8 cellular contexts compared by ENCODE assay signal in the genomic region with DNA sequence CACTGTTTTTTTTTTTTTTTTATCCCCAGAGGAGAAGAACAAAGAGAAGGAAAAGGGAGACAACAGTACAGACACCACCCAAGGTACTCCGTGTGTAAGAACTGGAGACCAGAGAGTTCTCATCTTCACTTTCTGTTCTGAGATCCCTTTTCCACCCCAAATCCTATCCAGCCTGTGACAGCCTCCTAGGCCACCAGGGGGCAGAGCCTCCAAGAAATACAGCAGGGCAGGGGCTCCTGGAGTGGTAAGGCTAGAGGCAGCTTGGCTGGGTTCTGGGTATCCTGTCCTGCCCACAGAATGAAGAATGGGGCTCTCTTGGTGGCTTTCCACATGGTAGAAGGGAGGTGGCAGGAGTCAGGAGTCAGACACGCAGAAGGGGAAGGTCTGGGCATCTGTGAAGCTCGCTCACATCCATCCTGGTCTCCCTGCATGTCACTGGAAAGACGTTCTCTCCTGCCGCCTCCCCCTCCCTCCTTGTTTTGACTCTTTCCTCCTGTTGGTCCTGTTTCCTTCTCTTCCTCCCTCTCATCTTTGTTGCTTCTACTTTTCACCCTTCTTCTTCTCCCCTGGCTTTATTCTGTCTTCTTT. TPM values are rescaled to one million over a fixed set of nuclear protein-coding genes. Genes with fewer than 3 reads are reported as not detected.
DNase-seq lines count a peak whose midpoint lies in the region; ATAC-seq and TF ChIP-seq lines count a peak whose summit lies in the region.

No MANE protein-coding gene starts in this region.

- no peak overlapping the region for H3K9ac ChIP-seq in adipocyte (ENCODE audit: low read length)

- ATAC-seq in GM18498 (IDR thresholded peaks at IDR 0.05; ENCODE audit: unreplicated experiment) (no peak), HG03432 (IDR thresholded peaks at IDR 0.05; ENCODE audit: unreplicated experiment) (no peak)

- no peak for TF ChIP-seq EP300 in Ishikawa (IDR thresholded peaks at IDR 0.05; ENCODE audit: borderline replicate concordance)

- H2AFZ ChIP-seq in hepatocyte: no peak overlapping the region

- peaks cover 15% of the 10 kb centered on the region for H3K4me1 ChIP-seq in adipocyte (ENCODE audit: control insufficient read depth, insufficient read depth, low read length)
- no peaks in the 10 kb centered on the region for H3K4me1 ChIP-seq in hepatocyte (ENCODE audit: insufficient read depth)

- 68% methylated on average over 5 of the region's 5 CpGs for WGBS in hepatocyte (ENCODE audit: low lambda C conversion rate, missing lambda C conversion rate)

- H3K4me3 ChIP-seq in adipocyte (ENCODE audit: low read length): no peak overlapping the region
- no peak overlapping the region for H3K4me3 ChIP-seq in hepatocyte

- TF ChIP-seq RAD21 in Ishikawa (IDR thresholded peaks at IDR 0.05; ENCODE audit: low read depth): peak; percentile 69

- H3K36me3 ChIP-seq in adipocyte (ENCODE audit: control insufficient read depth, insufficient read depth, low read length, severe bottlenecking) (peaks cover 21% of the 10 kb centered on the region), hepatocyte (replicated peaks; ENCODE audit: insufficient read depth, low read depth) (no peaks in the 10 kb centered on the region)

- H4K20me1 ChIP-seq in hepatocyte (ENCODE audit: insufficient read depth, poor library complexity, severe bottlenecking): no peaks in the 10 kb centered on the region

- peak; percentile 55 for TF ChIP-seq CTCF in hepatocyte (IDR thresholded peaks at IDR 0.05; ENCODE audit: poor library complexity)

- no peaks in the 10 kb centered on the region for H3K9me2 ChIP-seq in hepatocyte (replicated peaks; ENCODE audit: insufficient read depth)

- H3K79me2 ChIP-seq in hepatocyte: no peaks in the 10 kb centered on the region

- no peak overlapping the region for H3K27ac ChIP-seq in hepatocyte

- no peak overlapping the region for H3K4me2 ChIP-seq in hepatocyte

- H3K27me3 ChIP-seq in adipocyte (replicated peaks; ENCODE audit: control insufficient read depth, insufficient read depth, low read length) (no peaks in the 10 kb centered on the region), hepatocyte (no peaks in the 10 kb centered on the region)

- H3K9me3 ChIP-seq in adipocyte (ENCODE audit: control insufficient read depth, low read length) (no peaks in the 10 kb centered on the region), hepatocyte (ENCODE audit: low read depth) (no peaks in the 10 kb centered on the region)

- DNase-seq in Daoy (ENCODE audit: low read depth) (peak; percentile 60), SW 1271 (lab: John Stamatoyannopoulos, UW) (peak; percentile 43 to 53), adipocyte (ENCODE audit: low read depth) (peak; percentile 71), hepatocyte (ENCODE audit: low spot score) (peak; percentile 64)
- peak; percentile 36 to 48 for DNase-seq in stimulated activated CD4-positive, alpha-beta T cell treated with anti-CD3 and anti-CD28 coated beads, Interleukin-1b, Interleukin-23, amount 100 ng/mL, for 4 hours (ENCODE audit: low read depth in 2 of 2)

TF ChIP-seq in Ishikawa, 13 proteins besides CTCF, POLR2A, EP300 and RAD21:
- TF ChIP-seq CREB1 (IDR thresholded peaks at IDR 0.05; ENCODE audit: low read depth) (no peak), TCF12 (IDR thresholded peaks at IDR 0.05; ENCODE audit: low read depth) (no peak), NFIC (IDR thresholded peaks at IDR 0.05) (no peak), YY1 (IDR thresholded peaks at IDR 0.05; ENCODE audit: low read depth) (no peak), FOXM1 (IDR thresholded peaks at IDR 0.05; ENCODE audit: borderline replicate concordance, low read depth) (no peak), CEBPB (IDR thresholded peaks at IDR 0.05) (no peak), ZBTB7A (IDR thresholded peaks at IDR 0.05; ENCODE audit: low read depth) (no peak)

RNA-seq across cellular contexts. Expression of a gene that starts 12.0 kb away (rescaled TPM):
- 3.7 and 10.6 TPM in 2 replicates for total RNA-seq in Daoy (2014; rRNA removed; shearing (Covaris generic))
- total RNA-seq in hepatocyte: 38.0 and 57.0 TPM in 2 replicates
- 37.8 and 39.5 TPM in 2 replicates for polyA plus RNA-seq in hepatocyte

RNA-seq across cellular contexts. Expression of a gene that starts 13.5 kb away (rescaled TPM):
- total RNA-seq in Daoy (2014; rRNA removed; shearing (Covaris generic)): 0.46 TPM in 1 of 2 replicates, not detected in the other
- 11.1 and 16.2 TPM in 2 replicates for total RNA-seq in hepatocyte
- polyA plus RNA-seq in hepatocyte: 23.0 and 30.0 TPM in 2 replicates

RNA-seq across cellular contexts. Expression of a gene that starts 33.1 kb away (rescaled TPM):
- total RNA-seq in Daoy (2014; rRNA removed; shearing (Covaris generic)): 3.1 and 13.3 TPM in 2 replicates
- total RNA-seq in hepatocyte: 60.0 and 64.5 TPM in 2 replicates
- polyA plus RNA-seq in hepatocyte: 26.4 and 35.5 TPM in 2 replicates

RNA-seq across cellular contexts. Expression of a gene that starts 47.3 kb away (rescaled TPM):
- 23.2 and 26.8 TPM in 2 replicates for total RNA-seq in Daoy (2014; rRNA removed; shearing (Covaris generic))
- total RNA-seq in hepatocyte: 28.3 and 32.6 TPM in 2 replicates
- 15.0 and 17.3 TPM in 2 replicates for polyA plus RNA-seq in hepatocyte

RNA-seq across cellular contexts. Expression of a gene that starts 49.9 kb away (rescaled TPM):
- total RNA-seq in Daoy (2014; rRNA removed; shearing (Covaris generic)): 2.3 and 2.9 TPM in 2 replicates
- total RNA-seq in hepatocyte: 80.1 and 85.4 TPM in 2 replicates
- polyA plus RNA-seq in hepatocyte: 89.6 and 95.1 TPM in 2 replicates
